ENCODE assay signal across 28 cellular contexts in the genomic region with DNA sequence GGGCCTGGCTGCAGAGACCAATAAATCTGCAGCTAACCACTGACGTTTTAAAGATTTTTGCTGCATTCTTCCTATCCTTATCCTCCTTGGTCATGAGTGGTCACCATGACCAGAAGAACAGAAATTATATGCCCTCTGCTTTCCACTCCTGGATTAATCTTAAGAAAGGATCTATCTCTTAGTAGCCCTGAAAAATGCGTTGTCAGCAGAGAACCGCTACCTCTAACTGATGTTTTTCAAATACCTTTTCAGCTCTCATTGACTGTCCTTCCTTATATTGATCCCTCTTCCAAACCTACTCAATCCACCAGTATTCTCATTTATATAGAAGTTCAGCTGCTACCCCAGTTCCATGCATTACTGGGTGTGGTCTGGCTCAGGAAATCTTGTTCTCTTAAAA.
"Had no signal": no experiment of that assay in that cellular context is flagged by ENCODE, and none has a peak within 500 bp of the region (broad histone marks: within the 10 kb centered on the region; RNA-seq: fewer than 3 reads in every experiment).

No MANE protein-coding gene starts in this region.

- H3K27ac ChIP-seq: ascending aorta, breast epithelium, cardiac muscle cell, coronary artery, dorsolateral prefrontal cortex, esophagus muscularis mucosa, VCaP had no signal

- H3K4me3 ChIP-seq: ascending aorta, breast epithelium, cardiac muscle cell, coronary artery, dorsolateral prefrontal cortex, esophagus muscularis mucosa had no signal

- DNase-seq: activated CD4-positive, alpha-beta memory T cell treated with anti-CD3 and anti-CD28 coated beads, Interleukin-2, amount 10 ng/mL, durations not matched to agents 7 days and 5 days; activated CD4-positive, alpha-beta T cell treated with anti-CD3 and anti-CD28 coated beads for 1 hour; activated CD4-positive, alpha-beta T cell treated with anti-CD3 and anti-CD28 coated beads for 4 hours; activated CD4-positive, alpha-beta T cell treated with anti-CD3 and anti-CD28 coated beads, Interleukin-2, amount 10 ng/mL, durations not matched to agents 7 days and 5 days; activated CD4-positive, alpha-beta T cell treated with anti-CD3 and anti-CD28 coated beads, Interleukin-2, amount 50 U/mL, for 4 hours; activated CD8-positive, alpha-beta memory T cell treated with anti-CD3 and anti-CD28 coated beads, Interleukin-2, amount 50 U/mL, for 48 hours; activated gamma-delta T cell; activated naive CD4-positive, alpha-beta T cell; activated naive CD4-positive, alpha-beta T cell treated with anti-CD3 and anti-CD28 coated beads, Interleukin-2, amount 10 ng/mL, durations not matched to agents 7 days and 5 days; activated naive CD8-positive, alpha-beta T cell treated with anti-CD3 and anti-CD28 coated beads, Interleukin-2, amount 10 ng/mL, durations not matched to agents 7 days and 5 days; activated T-cell treated with anti-CD3 and anti-CD28 coated beads for 4 hours; activated T-cell treated with anti-CD3 and anti-CD28 coated beads, Interleukin-2, amount 50 U/mL, for 24 hours; activated T-cell treated with anti-CD3 and anti-CD28 coated beads, Interleukin-2, amount 50 U/mL, for 72 hours; dorsolateral prefrontal cortex; effector memory CD4-positive, alpha-beta T cell; endodermal cell; erythroblast; head of caudate nucleus; T-helper 2 cell had no signal

- H3K9me3 ChIP-seq: ascending aorta, breast epithelium, esophagus muscularis mucosa had no signal

- ATAC-seq: activated naive CD4-positive, alpha-beta T cell treated with anti-CD3 and anti-CD28 coated beads, Interleukin-2, amount 50 U/mL, for 72 hours; activated T-cell treated with anti-CD3 and anti-CD28 coated beads, Interleukin-2, amount 50 U/mL, for 72 hours; WTC11 had no signal

- H3K4me1 ChIP-seq: ascending aorta, breast epithelium, esophagus muscularis mucosa had no signal

- H3K36me3 ChIP-seq: ascending aorta, breast epithelium, cardiac muscle cell, esophagus muscularis mucosa had no signal

- H3K27me3 ChIP-seq: ascending aorta, breast epithelium, cardiac muscle cell, esophagus muscularis mucosa had no signal

- FAIRE-seq: frontal cortex had no signal
